23 cellular contexts compared by ENCODE assay signal in genomic region chr3:117989982-117990381, GRCh38.
"Had no signal": no experiment of that assay in that cellular context is flagged by ENCODE, and none has a peak within 500 bp of the region (broad histone marks: within the 10 kb centered on the region; RNA-seq: fewer than 3 reads in every experiment).

No MANE protein-coding gene starts in this region.

- DNase-seq: IMR-90; Karpas-422; KG1; MG63; NCI-H1048; NCI-H1105; NCI-H1417; NCI-H1436 treated with DMSO at 0.1 percent for 48 hours; NCI-H1694; NCI-H187 treated with DMSO at 0.1 percent for 48 hours; NCI-H2029 treated with DMSO at 0.1 percent for 48 hours; NCI-H2227 treated with DMSO at 0.1 percent for 48 hours; NCI-H524; NCI-H526 treated with DMSO at 0.1 percent for 48 hours; NCI-H748 treated with DMSO at 0.1 percent for 48 hours; NK-92 treated with Interleukin-12 subunit alpha and Interleukin-12 subunit beta, amount 100 ng/mL, for 24 hours; Right ventricle myocardium superior; RPMI8226; SIG-M5; T-helper 1 cell had no signal

- ATAC-seq: HepG2 had no signal

- H3K4me3 ChIP-seq: MG63, SJSA1, SK-N-MC had no signal

- H3K36me3 ChIP-seq: MG63, SJSA1 had no signal

- H3K9me3 ChIP-seq: MG63, SJSA1 had no signal

- H3K27ac ChIP-seq: SJSA1, SK-N-MC had no signal

- H3K27me3 ChIP-seq: MG63, SJSA1 had no signal

- H3K4me1 ChIP-seq: SJSA1 had no signal
